Comparison of ENCODE assay signal across 30 cellular contexts in the genomic region with DNA sequence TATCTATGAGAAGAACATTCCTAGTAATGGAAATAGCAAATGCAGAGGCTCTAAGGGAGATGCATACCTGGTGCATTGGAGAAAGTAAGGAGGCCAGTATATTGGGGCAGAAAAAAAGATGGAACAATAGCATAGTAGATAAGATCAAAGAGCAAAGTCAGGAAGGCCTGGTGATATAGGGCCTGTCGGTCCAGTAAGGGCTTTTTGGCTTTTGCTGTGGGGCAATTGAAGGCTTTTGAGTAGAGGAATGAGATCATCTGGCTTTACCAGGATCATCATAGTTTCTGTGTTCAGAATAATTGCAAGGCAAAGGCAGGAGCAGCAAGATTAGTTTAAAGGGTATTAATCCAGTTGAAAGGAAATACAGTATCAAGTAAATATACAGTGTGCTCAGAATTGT.
"Had no signal": no experiment of that assay in that cellular context is flagged by ENCODE, and none has a peak within 500 bp of the region (broad histone marks: within the 10 kb centered on the region; RNA-seq: fewer than 3 reads in every experiment).

No MANE protein-coding gene starts in this region.

- DNase-seq: activated CD4-positive, alpha-beta memory T cell treated with anti-CD3 and anti-CD28 coated beads, Interleukin-2, amount 10 ng/mL, durations not matched to agents 7 days and 5 days; activated CD4-positive, alpha-beta T cell treated with anti-CD3 and anti-CD28 coated beads, Interleukin-2, amount 10 ng/mL, durations not matched to agents 24 days and 14 days; activated naive CD4-positive, alpha-beta T cell; activated T-cell treated with anti-CD3 and anti-CD28 coated beads, Interleukin-2, amount 50 U/mL, for 48 hours; central memory CD4-positive, alpha-beta T cell; endodermal cell; heart right ventricle; left lung; lower lobe of right lung; mucosa of descending colon; nucleus accumbens; pancreas; retina; sigmoid colon; small intestine; stimulated activated CD4-positive, alpha-beta T cell treated with anti-CD3 and anti-CD28 coated beads, Interleukin-1b, Interleukin-23, amount 100 ng/mL, for 48 hours; stimulated activated CD4-positive, alpha-beta T cell treated with anti-CD3 and anti-CD28 coated beads, Interleukin-4, amount 100 ng/mL, for 4 hours; stimulated activated CD8-positive, alpha-beta memory T cell treated with anti-CD3 and anti-CD28 coated beads, Interleukin-4, amount 100 ng/mL, for 48 hours; stimulated activated naive CD8-positive, alpha-beta T cell treated with anti-CD3 and anti-CD28 coated beads, Interleukin-15, amount 100 ng/mL, for 72 hours; substantia nigra; upper lobe of left lung had no signal

- H3K4me3 ChIP-seq: breast epithelium, heart right ventricle, left lung, lower lobe of right lung, mucosa of descending colon, pancreas, prostate gland, sigmoid colon, upper lobe of left lung, vagina had no signal

- H3K4me3 Mint-ChIP-seq: activated CD4-positive, alpha-beta memory T cell treated with anti-CD3 and anti-CD28 coated beads, Interleukin-2, amount 10 ng/mL, durations not matched to agents 7 days and 5 days; activated CD4-positive, alpha-beta T cell treated with anti-CD3 and anti-CD28 coated beads, Interleukin-2, amount 10 ng/mL, durations not matched to agents 24 days and 14 days; dendritic cell treated with granulocyte-macrophage colony-stimulating factor and Interleukin-4, amounts not matched to agents 40 ng/mL and 50 ng/mL, for 4 days; endodermal cell; nephron; stimulated activated memory B cell treated with anti-CD40 and anti-IgM and Interleukin-4, amounts not matched to agents 10 μg/mL and 1 μg/mL and 100 μg/mL, for 72 hours; stimulated activated naive CD8-positive, alpha-beta T cell treated with anti-CD3 and anti-CD28 coated beads, Interleukin-15, amount 100 ng/mL, for 72 hours had no signal

- H3K4me1 Mint-ChIP-seq: stimulated activated memory B cell treated with anti-CD40 and anti-IgM and Interleukin-4, amounts not matched to agents 10 μg/mL and 1 μg/mL and 100 μg/mL, for 72 hours had no signal

- H3K9me3 ChIP-seq: breast epithelium, heart right ventricle, left lung, lower lobe of right lung, mucosa of descending colon, pancreas, prostate gland, sigmoid colon, upper lobe of left lung, vagina had no signal

- H3K27ac ChIP-seq: breast epithelium, heart right ventricle, left lung, lower lobe of right lung, pancreas, prostate gland, sigmoid colon, upper lobe of left lung, vagina, VCaP had no signal

- H3K27ac Mint-ChIP-seq: activated CD4-positive, alpha-beta memory T cell treated with anti-CD3 and anti-CD28 coated beads, Interleukin-2, amount 10 ng/mL, durations not matched to agents 7 days and 5 days; activated CD4-positive, alpha-beta T cell treated with anti-CD3 and anti-CD28 coated beads, Interleukin-2, amount 10 ng/mL, durations not matched to agents 24 days and 14 days; activated naive CD4-positive, alpha-beta T cell treated with anti-CD3 and anti-CD28 coated beads, Interleukin-2, amount 50 U/mL, for 72 hours; dendritic cell treated with granulocyte-macrophage colony-stimulating factor and Interleukin-4, amounts not matched to agents 40 ng/mL and 50 ng/mL, for 4 days; endodermal cell; nephron; stimulated activated memory B cell treated with anti-CD40 and anti-IgM and Interleukin-4, amounts not matched to agents 10 μg/mL and 1 μg/mL and 100 μg/mL, for 72 hours; stimulated activated naive CD8-positive, alpha-beta T cell treated with anti-CD3 and anti-CD28 coated beads, Interleukin-15, amount 100 ng/mL, for 72 hours had no signal

- H3K36me3 Mint-ChIP-seq: activated naive CD4-positive, alpha-beta T cell treated with anti-CD3 and anti-CD28 coated beads, Interleukin-2, amount 50 U/mL, for 72 hours had no signal

- H3K9me3 Mint-ChIP-seq: activated CD4-positive, alpha-beta memory T cell treated with anti-CD3 and anti-CD28 coated beads, Interleukin-2, amount 10 ng/mL, durations not matched to agents 7 days and 5 days; activated CD4-positive, alpha-beta T cell treated with anti-CD3 and anti-CD28 coated beads, Interleukin-2, amount 10 ng/mL, durations not matched to agents 24 days and 14 days; activated naive CD4-positive, alpha-beta T cell treated with anti-CD3 and anti-CD28 coated beads, Interleukin-2, amount 50 U/mL, for 72 hours; dendritic cell treated with granulocyte-macrophage colony-stimulating factor and Interleukin-4, amounts not matched to agents 40 ng/mL and 50 ng/mL, for 4 days; endodermal cell; nephron; stimulated activated memory B cell treated with anti-CD40 and anti-IgM and Interleukin-4, amounts not matched to agents 10 μg/mL and 1 μg/mL and 100 μg/mL, for 72 hours; stimulated activated naive CD8-positive, alpha-beta T cell treated with anti-CD3 and anti-CD28 coated beads, Interleukin-15, amount 100 ng/mL, for 72 hours had no signal

- H3K27me3 ChIP-seq: breast epithelium, heart right ventricle, left lung, pancreas, sigmoid colon, upper lobe of left lung, vagina had no signal

- ATAC-seq: activated CD4-positive, CD25-positive, alpha-beta regulatory T cell treated with anti-CD3 and anti-CD28 coated beads, Interleukin-2, amount 50 U/mL, for 24 hours; activated naive CD4-positive, alpha-beta T cell treated with anti-CD3 and anti-CD28 coated beads, Interleukin-2, amount 50 U/mL, for 72 hours; heart right ventricle; left lung; lower lobe of right lung; mucosa of descending colon; pancreas; stimulated activated memory B cell treated with anti-CD40 and anti-IgM and Interleukin-4, amounts not matched to agents 10 μg/mL and 1 μg/mL and 100 μg/mL, for 72 hours; stimulated activated naive CD8-positive, alpha-beta T cell treated with anti-CD3 and anti-CD28 coated beads, Interleukin-15, amount 100 ng/mL, for 72 hours had no signal

- H3K36me3 ChIP-seq: breast epithelium, heart right ventricle, left lung, lower lobe of right lung, pancreas, prostate gland, sigmoid colon, upper lobe of left lung, vagina had no signal

- H3K4me1 ChIP-seq: breast epithelium, left lung, prostate gland, upper lobe of left lung had no signal

- H3K27me3 Mint-ChIP-seq: activated CD4-positive, alpha-beta memory T cell treated with anti-CD3 and anti-CD28 coated beads, Interleukin-2, amount 10 ng/mL, durations not matched to agents 7 days and 5 days; activated CD4-positive, alpha-beta T cell treated with anti-CD3 and anti-CD28 coated beads, Interleukin-2, amount 10 ng/mL, durations not matched to agents 24 days and 14 days; dendritic cell treated with granulocyte-macrophage colony-stimulating factor and Interleukin-4, amounts not matched to agents 40 ng/mL and 50 ng/mL, for 4 days; stimulated activated memory B cell treated with anti-CD40 and anti-IgM and Interleukin-4, amounts not matched to agents 10 μg/mL and 1 μg/mL and 100 μg/mL, for 72 hours; stimulated activated naive CD8-positive, alpha-beta T cell treated with anti-CD3 and anti-CD28 coated beads, Interleukin-15, amount 100 ng/mL, for 72 hours had no signal
